Comparison of ENCODE assay signal across 3 cellular contexts in the genomic region with DNA sequence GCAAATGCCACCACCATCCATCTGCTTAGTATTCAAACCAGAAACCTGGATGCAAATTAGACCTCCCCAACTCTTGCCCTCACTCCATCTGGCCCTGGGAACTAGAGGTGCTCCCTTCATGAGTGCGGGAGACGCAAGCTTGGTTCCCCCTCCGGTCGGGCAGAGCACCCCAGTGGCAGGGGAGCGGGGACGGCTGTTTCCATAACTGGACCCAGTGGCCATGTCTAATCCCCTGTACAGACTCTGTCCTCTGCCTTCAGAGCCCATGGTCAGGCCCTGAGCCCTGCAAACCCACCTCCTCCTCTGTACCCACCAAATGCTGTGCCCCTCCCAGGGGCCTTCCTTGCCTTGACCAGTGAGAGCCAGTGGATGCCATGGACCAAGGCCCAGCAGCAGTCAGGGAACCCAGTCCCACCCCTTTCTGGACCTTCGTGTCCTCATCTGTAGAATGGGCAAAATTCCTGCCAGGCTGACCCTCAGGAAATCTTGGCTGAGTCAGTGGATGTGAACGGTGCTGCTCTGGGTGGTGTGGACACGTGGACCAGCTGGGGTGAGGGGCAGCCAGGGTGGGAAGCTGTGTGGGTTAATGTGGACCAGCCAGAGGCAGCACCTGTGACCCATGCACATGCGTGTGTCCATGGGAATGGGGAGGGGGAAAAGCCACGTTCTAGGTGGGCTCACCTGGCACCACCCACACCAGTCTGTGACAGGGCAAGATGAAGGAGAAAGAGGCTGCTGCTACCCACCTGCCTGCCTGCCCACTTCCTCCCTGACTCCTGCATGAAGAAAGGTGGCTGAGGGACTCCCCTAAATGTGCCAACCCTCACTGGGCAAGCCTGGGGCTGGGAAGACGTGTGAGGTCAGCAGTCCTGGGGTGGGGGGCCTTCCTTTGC.
TF ChIP-seq lines count a peak whose summit lies in the region.

No MANE protein-coding gene starts in this region.

TF ChIP-seq in SK-N-SH, 30 proteins besides CTCF, POLR2A, EP300 and RAD21:
- TF ChIP-seq CHD2 (IDR thresholded peaks at IDR 0.05; ENCODE audit: low read length, partially characterized antibody): no peak
- TF ChIP-seq, protein P1, sequence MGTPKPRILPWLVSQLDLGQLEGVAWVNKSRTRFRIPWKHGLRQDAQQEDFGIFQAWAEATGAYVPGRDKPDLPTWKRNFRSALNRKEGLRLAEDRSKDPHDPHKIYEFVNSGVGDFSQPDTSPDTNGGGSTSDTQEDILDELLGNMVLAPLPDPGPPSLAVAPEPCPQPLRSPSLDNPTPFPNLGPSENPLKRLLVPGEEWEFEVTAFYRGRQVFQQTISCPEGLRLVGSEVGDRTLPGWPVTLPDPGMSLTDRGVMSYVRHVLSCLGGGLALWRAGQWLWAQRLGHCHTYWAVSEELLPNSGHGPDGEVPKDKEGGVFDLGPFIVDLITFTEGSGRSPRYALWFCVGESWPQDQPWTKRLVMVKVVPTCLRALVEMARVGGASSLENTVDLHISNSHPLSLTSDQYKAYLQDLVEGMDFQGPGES (IDR thresholded peaks at IDR 0.05; ENCODE audit: low read depth, low read length): no peak
- TF ChIP-seq RXRA (IDR thresholded peaks at IDR 0.05; ENCODE audit: borderline replicate concordance, low read depth): no peak
- no peak for TF ChIP-seq TAF1 (IDR thresholded peaks at IDR 0.05; ENCODE audit: borderline replicate concordance, low read depth, low read length)
- TF ChIP-seq RFX5 (IDR thresholded peaks at IDR 0.05; ENCODE audit: low read length): no peak
- TF ChIP-seq MEF2A (IDR thresholded peaks at IDR 0.05; ENCODE audit: borderline replicate concordance, low read depth): no peak
- no peak for TF ChIP-seq MXI1 (IDR thresholded peaks at IDR 0.05; ENCODE audit: low read depth, low read length)
- no peak for TF ChIP-seq FOSL2 (IDR thresholded peaks at IDR 0.05; ENCODE audit: borderline replicate concordance, low read depth)

TF ChIP-seq in SK-N-SH treated with all-trans-retinoic acid at 6 μM for 48 hours, 23 proteins besides CTCF, POLR2A, EP300 and RAD21:
- no peak for TF ChIP-seq PPARA (CRISPR knock-in tag; IDR thresholded peaks at IDR 0.05; ENCODE audit: borderline replicate concordance)
- no peak for TF ChIP-seq ZFP3 (CRISPR knock-in tag; IDR thresholded peaks at IDR 0.05)
- TF ChIP-seq ARNTL (CRISPR knock-in tag; IDR thresholded peaks at IDR 0.05; ENCODE audit: borderline replicate concordance, low read depth): no peak

TF ChIP-seq in H1, 55 proteins besides CTCF, POLR2A, EP300 and RAD21:
- TF ChIP-seq EGR1 (IDR thresholded peaks at IDR 0.05; ENCODE audit: borderline replicate concordance, low read depth, low read length): no peak
- no peak for TF ChIP-seq RNF2 (IDR thresholded peaks at IDR 0.05; ENCODE audit: borderline replicate concordance, low read depth, low read length, missing control alignments, poor library complexity, severe bottlenecking)
- no peak for TF ChIP-seq KDM5A (IDR thresholded peaks at IDR 0.05; ENCODE audit: low read length)
- no peak for TF ChIP-seq SP2 (IDR thresholded peaks at IDR 0.05; ENCODE audit: low read length)
- TF ChIP-seq PHF8 (conservative IDR thresholded peaks at IDR 0.05; ENCODE audit: low read depth, low read length): no peak
- TF ChIP-seq, protein P2, sequence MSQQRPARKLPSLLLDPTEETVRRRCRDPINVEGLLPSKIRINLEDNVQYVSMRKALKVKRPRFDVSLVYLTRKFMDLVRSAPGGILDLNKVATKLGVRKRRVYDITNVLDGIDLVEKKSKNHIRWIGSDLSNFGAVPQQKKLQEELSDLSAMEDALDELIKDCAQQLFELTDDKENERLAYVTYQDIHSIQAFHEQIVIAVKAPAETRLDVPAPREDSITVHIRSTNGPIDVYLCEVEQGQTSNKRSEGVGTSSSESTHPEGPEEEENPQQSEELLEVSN (IDR thresholded peaks at IDR 0.05): no peak
- TF ChIP-seq SP4 (IDR thresholded peaks at IDR 0.05; ENCODE audit: low read length): no peak
- no peak for TF ChIP-seq RBBP5 (IDR thresholded peaks at IDR 0.05; ENCODE audit: borderline replicate concordance, low read depth, low read length)
- TF ChIP-seq CREB1 (IDR thresholded peaks at IDR 0.05): no peak
- no peak for TF ChIP-seq HDAC6 (IDR thresholded peaks at IDR 0.05; ENCODE audit: low read depth, low read length)
- TF ChIP-seq CHD2 (IDR thresholded peaks at IDR 0.05; ENCODE audit: low read length): no peak
- TF ChIP-seq, protein P3, sequence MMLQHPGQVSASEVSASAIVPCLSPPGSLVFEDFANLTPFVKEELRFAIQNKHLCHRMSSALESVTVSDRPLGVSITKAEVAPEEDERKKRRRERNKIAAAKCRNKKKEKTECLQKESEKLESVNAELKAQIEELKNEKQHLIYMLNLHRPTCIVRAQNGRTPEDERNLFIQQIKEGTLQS (IDR thresholded peaks at IDR 0.05; ENCODE audit: insufficient read depth, low read depth, low read length): no peak
